31 cellular contexts compared by ENCODE assay signal in the genomic region with DNA sequence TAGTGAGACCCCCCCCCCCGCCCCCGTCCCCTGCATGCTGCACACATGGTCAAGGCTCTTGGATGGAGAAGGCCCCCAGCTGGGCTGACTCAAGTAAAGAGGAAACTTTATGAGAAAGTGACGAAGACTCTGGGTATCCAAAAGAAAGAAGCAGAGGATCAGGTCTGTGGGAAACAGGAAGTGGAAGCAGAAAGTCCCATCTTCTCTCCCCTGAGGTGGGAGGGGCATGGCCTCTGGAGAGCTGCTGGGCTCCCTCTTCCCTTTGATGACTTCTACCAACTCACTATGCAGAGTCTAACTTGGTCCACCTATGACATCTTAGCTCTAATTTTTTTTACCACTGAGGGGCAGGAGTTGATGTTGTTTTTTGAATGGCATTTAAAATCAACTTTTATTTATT. TPM values are rescaled to one million over a fixed set of nuclear protein-coding genes. Genes with fewer than 3 reads are reported as not detected.
DNase-seq lines count a peak whose midpoint lies in the region; ATAC-seq, FAIRE-seq and TF ChIP-seq lines count a peak whose summit lies in the region.
"Had no signal": no experiment of that assay in that cellular context is flagged by ENCODE, and none has a peak within 500 bp of the region (broad histone marks: within the 10 kb centered on the region; RNA-seq: fewer than 3 reads in every experiment).

No MANE protein-coding gene starts in this region.

- H3F3A ChIP-seq in OCI-LY1 (ENCODE audit: insufficient read depth, low read length) = peaks cover 12% of the 10 kb centered on the region; the same call in 1 of the 2 replicates

- no peak overlapping the region for H2AFZ ChIP-seq in OCI-LY1 (ENCODE audit: low read length)
- H2AFZ ChIP-seq: hepatocyte had no signal

- H4K20me1 ChIP-seq in OCI-LY1 (ENCODE audit: insufficient read depth, low read length) = no peaks in the 10 kb centered on the region

- H3K4me1 ChIP-seq in OCI-LY1 (ENCODE audit: insufficient read depth, low read length, severe bottlenecking) (peaks cover 72% of the 10 kb centered on the region), kidney (ENCODE audit: control insufficient read depth in 1 of 2, insufficient read depth in 1 of 2, low read depth in 1 of 2, low read length in 2 of 2) (no peaks in the 10 kb centered on the region)
- H3K4me1 ChIP-seq: breast epithelium had no signal

- FAIRE-seq in kidney (lab: Jason Lieb, UNC) = no peak

- H3K4me3 ChIP-seq in OCI-LY1 (ENCODE audit: low read depth, low read length, poor library complexity, severe bottlenecking) = no peak overlapping the region
- no peak overlapping the region for H3K4me3 ChIP-seq in kidney (ENCODE audit: low read length in 2 of 2)
- H3K4me3 ChIP-seq: breast epithelium, coronary artery, esophagus muscularis mucosa, gastrocnemius medialis, hepatocyte, left ventricle myocardium inferior, smooth muscle cell had no signal

- ATAC-seq in GM18511 (IDR thresholded peaks at IDR 0.05; ENCODE audit: unreplicated experiment) = no peak
- ATAC-seq: activated T-cell treated with anti-CD3 and anti-CD28 coated beads, Interleukin-2, amount 50 U/mL, for 72 hours; gastrocnemius medialis; naive thymus-derived CD4-positive, alpha-beta T cell had no signal

- no peak for TF ChIP-seq CTCF in OCI-LY1 (IDR thresholded peaks at IDR 0.05; ENCODE audit: low read length)
- TF ChIP-seq CTCF in kidney (IDR thresholded peaks at IDR 0.05; ENCODE audit: borderline replicate concordance, extremely low read depth, insufficient read depth) = no peak

- no peaks in the 10 kb centered on the region for H3K27me3 ChIP-seq in OCI-LY1 (ENCODE audit: insufficient read depth, low read length)
- H3K27me3 ChIP-seq: breast epithelium, esophagus muscularis mucosa, gastrocnemius medialis, hepatocyte had no signal

- H3K79me2 ChIP-seq in OCI-LY1 (ENCODE audit: insufficient read depth, low read length) = no peaks in the 10 kb centered on the region
- H3K79me2 ChIP-seq: hepatocyte had no signal

- DNase-seq in DMS53 (lab: John Stamatoyannopoulos, UW) (peak; percentile 41), DMS53 treated with DMSO at 0.1 percent for 48 hours (lab: John Stamatoyannopoulos, UW; ENCODE audit: unreplicated experiment) (no peak), HT1080 (ENCODE audit: low read depth) (peak; percentile 50), kidney (peak; percentile 11)
- no peak for DNase-seq in activated naive CD4-positive, alpha-beta T cell treated with anti-CD3 and anti-CD28 coated beads, Interleukin-2, amount 50 U/mL, for 16 hours
- DNase-seq in activated CD4-positive, alpha-beta T cell treated with anti-CD3 and anti-CD28 coated beads, Interleukin-2, amount 50 U/mL, for 48 hours = no peak
- DNase-seq: 8988T; activated CD4-positive, alpha-beta T cell treated with anti-CD3 and anti-CD28 coated beads for 4 hours; activated naive CD4-positive, alpha-beta T cell treated with anti-CD3 and anti-CD28 coated beads for 36 hours; activated T-cell treated with anti-CD3 and anti-CD28 coated beads, Interleukin-2, amount 50 U/mL, for 72 hours; amygdala; DMS79 treated with DMSO at 0.1 percent for 48 hours; gastrocnemius medialis; left ventricle myocardium inferior; naive thymus-derived CD4-positive, alpha-beta T cell; NCI-H1105 treated with DMSO at 0.1 percent for 48 hours; NCI-H2029 treated with DMSO at 0.1 percent for 48 hours; NCI-H345; NCI-H774; SHP77; stimulated activated CD4-positive, alpha-beta T cell treated with anti-CD3 and anti-CD28 coated beads, Interleukin-2, amount 100 ng/mL, for 24 hours; substantia nigra; T-helper 1 cell had no signal

- H3K36me3 ChIP-seq in OCI-LY1 (ENCODE audit: insufficient read depth, low read length) (no peaks in the 10 kb centered on the region), kidney (ENCODE audit: control insufficient read depth in 1 of 2, insufficient read depth in 2 of 2, low read length in 2 of 2) (no peaks in the 10 kb centered on the region)
- H3K36me3 ChIP-seq: breast epithelium, gastrocnemius medialis, left ventricle myocardium inferior had no signal

- H3K4me2 ChIP-seq in OCI-LY1 (ENCODE audit: low read length) = no peak overlapping the region
- H3K4me2 ChIP-seq: hepatocyte, KMS-11, smooth muscle cell had no signal

- no peaks in the 10 kb centered on the region for H3K9me2 ChIP-seq in OCI-LY1 (ENCODE audit: low read depth, low read length)

- intact Hi-C loops in kidney (cut with DNase I) = no loop called here

- H3K27ac ChIP-seq in OCI-LY1 (ENCODE audit: low read depth, low read length, poor library complexity, severe bottlenecking) = peak overlapping the region; percentile 96
- no peak overlapping the region for H3K27ac ChIP-seq in kidney (ENCODE audit: low read depth in 2 of 2, low read length in 2 of 2)
- H3K27ac ChIP-seq: breast epithelium, coronary artery, esophagus muscularis mucosa, gastrocnemius medialis, hepatocyte, KMS-11, left ventricle myocardium inferior had no signal

- H3K9ac ChIP-seq in OCI-LY1 (ENCODE audit: low read length) = no peak overlapping the region
- H3K9ac ChIP-seq in kidney (ENCODE audit: low read length in 2 of 2) = no peak overlapping the region
- H3K9ac ChIP-seq: KMS-11 had no signal

- H3K9me3 ChIP-seq in OCI-LY1 (ENCODE audit: low read length) (no peaks in the 10 kb centered on the region), kidney (ENCODE audit: control insufficient read depth in 1 of 2, low read length in 2 of 2) (no peaks in the 10 kb centered on the region)
- H3K9me3 ChIP-seq: breast epithelium, esophagus muscularis mucosa, gastrocnemius medialis, left ventricle myocardium inferior had no signal

RNA-seq across cellular contexts. Expression of gene LIN9, which starts 42.7 kb away (rescaled TPM):
- total RNA-seq in HT1080 (2014; rRNA removed; shearing (Covaris generic)) = 11.5 and 12.1 TPM in 2 replicates
- polyA plus RNA-seq in HT1080 (2015; cell fraction: cytosol; rRNA removed) = 8.6 and 10.7 TPM in 2 replicates
- 16.4 and 19.3 TPM in 2 replicates for polyA plus RNA-seq in HT1080 (2015; cell fraction: nucleus; rRNA removed)
- total RNA-seq in kidney = 2.7 TPM
- polyA plus RNA-seq in kidney (ENCODE audit: insufficient read depth, low read depth, low replicate concordance) = 0.73 TPM

RNA-seq across cellular contexts. Expression of gene PARP1, which starts 56.2 kb away (rescaled TPM):
- 177 and 208 TPM in 2 replicates for total RNA-seq in HT1080 (2014; rRNA removed; shearing (Covaris generic))
- polyA plus RNA-seq in HT1080 (2015; cell fraction: cytosol; rRNA removed) = 176 and 210 TPM in 2 replicates
- 216 and 222 TPM in 2 replicates for polyA plus RNA-seq in HT1080 (2015; cell fraction: nucleus; rRNA removed)
- total RNA-seq in kidney = 71.1 TPM
- polyA plus RNA-seq in kidney (ENCODE audit: insufficient read depth, low read depth, low replicate concordance) = 37.9 TPM

Comparison
In these comparisons a context has a peak if more than half of its experiments do, and no peak if none do; other contexts are left out.
1. DNase-seq: peak in DMS53 (single experiment), HT1080 (single experiment) and kidney (single experiment); none in DMS53 treated with DMSO at 0.1 percent for 48 hours (single experiment), activated naive CD4-positive, alpha-beta T cell treated with anti-CD3 and anti-CD28 coated beads, Interleukin-2, amount 50 U/mL, for 16 hours (single experiment) and activated CD4-positive, alpha-beta T cell treated with anti-CD3 and anti-CD28 coated beads, Interleukin-2, amount 50 U/mL, for 48 hours (0 of 2).